1 cellular context compared by ENCODE assay signal in genomic region chr3:197456271-197457091, GRCh38.
A peak's percentile ranks its signal among the peaks of the same experiment; 100 is the strongest.
TF ChIP-seq lines count a peak whose summit lies in the region.

No MANE protein-coding gene starts in this region.

TF ChIP-seq in HepG2, 621 proteins besides CTCF, POLR2A, EP300 and RAD21 (continued from another document and continues in another):
- TF ChIP-seq ZNF414 (CRISPR knock-in tag; IDR thresholded peaks at IDR 0.05) (no peak; the same call in 1 of the 2 replicates), ZSCAN25 (CRISPR knock-in tag; IDR thresholded peaks at IDR 0.05) (no peak), ZNF547 (CRISPR knock-in tag; IDR thresholded peaks at IDR 0.05) (peak; percentile 28; the same call in 1 of the 2 replicates), ZSCAN29 (CRISPR knock-in tag; conservative IDR thresholded peaks at IDR 0.05) (no peak), ZNF501 (CRISPR knock-in tag; IDR thresholded peaks at IDR 0.05) (no peak), ZNF747 (CRISPR knock-in tag; IDR thresholded peaks at IDR 0.05; ENCODE audit: borderline replicate concordance) (no peak), ATF6 (CRISPR knock-in tag; conservative IDR thresholded peaks at IDR 0.05) (no peak), SP4 (CRISPR knock-in tag; IDR thresholded peaks at IDR 0.05) (no peak), FIP1L1 (IDR thresholded peaks at IDR 0.05; ENCODE audit: borderline replicate concordance, insufficient read depth, low read depth, low read length) (no peak), DR1 (CRISPR knock-in tag; IDR thresholded peaks at IDR 0.05) (no peak), ZNF275 (CRISPR knock-in tag; IDR thresholded peaks at IDR 0.05; ENCODE audit: borderline replicate concordance) (peak; percentile 32; the same call in 1 of the 2 replicates), ZNF710 (CRISPR knock-in tag; IDR thresholded peaks at IDR 0.05; ENCODE audit: borderline replicate concordance) (peak; percentile 65; the same call in 1 of the 2 replicates), ZNF335 (CRISPR knock-in tag; IDR thresholded peaks at IDR 0.05) (no peak), NFE2 (CRISPR knock-in tag; IDR thresholded peaks at IDR 0.05) (no peak), ZGPAT (CRISPR knock-in tag; IDR thresholded peaks at IDR 0.05) (peak; percentile 74), THAP9 (CRISPR knock-in tag; IDR thresholded peaks at IDR 0.05; ENCODE audit: borderline replicate concordance) (peak; percentile 41; the same call in 1 of the 2 replicates), BORCS8-MEF2B (CRISPR knock-in tag; IDR thresholded peaks at IDR 0.05) (no peak), HCFC1 (IDR thresholded peaks at IDR 0.05; ENCODE audit: low read depth, low read length) (no peak), DBP (CRISPR knock-in tag; IDR thresholded peaks at IDR 0.05; ENCODE audit: not compliant biosample characterization) (no peak), ZBTB43 (CRISPR knock-in tag; conservative IDR thresholded peaks at IDR 0.05) (no peak), ZFY (CRISPR knock-in tag; IDR thresholded peaks at IDR 0.05) (peak; percentile 70), YEATS2 (CRISPR knock-in tag; IDR thresholded peaks at IDR 0.05; ENCODE audit: borderline replicate concordance) (peak; percentile 72; the same call in 1 of the 2 replicates), ZNF878 (CRISPR knock-in tag; IDR thresholded peaks at IDR 0.05) (no peak), KLF16 (CRISPR knock-in tag; IDR thresholded peaks at IDR 0.05) (peak in 1 of 2 experiments; percentile 22; a peak in 1 of 4 replicates), ZNF230 (CRISPR knock-in tag; IDR thresholded peaks at IDR 0.05) (peak; percentile 45; the same call in 1 of the 2 replicates), NPAS2 (CRISPR knock-in tag; IDR thresholded peaks at IDR 0.05; ENCODE audit: borderline replicate concordance) (no peak), NFIC (IDR thresholded peaks at IDR 0.05; ENCODE audit: low read length) (no peak), TFAP4 (IDR thresholded peaks at IDR 0.05; ENCODE audit: borderline replicate concordance, low read depth) (no peak), ZBTB2 (CRISPR knock-in tag; IDR thresholded peaks at IDR 0.05; ENCODE audit: low read depth) (no peak), SMARCE1 (IDR thresholded peaks at IDR 0.05; ENCODE audit: borderline replicate concordance) (no peak), ZNF251 (CRISPR knock-in tag; IDR thresholded peaks at IDR 0.05) (no peak), KAT8 (CRISPR knock-in tag; IDR thresholded peaks at IDR 0.05) (peak; percentile 79), WIZ (CRISPR knock-in tag; IDR thresholded peaks at IDR 0.05) (no peak), HMGXB4 (CRISPR knock-in tag; IDR thresholded peaks at IDR 0.05; ENCODE audit: borderline replicate concordance in 1 of 2, low read depth in 1 of 2) (peak in 1 of 2 experiments; percentile 61; a peak in 2 of 4 replicates), ZNF567 (CRISPR knock-in tag; IDR thresholded peaks at IDR 0.05; ENCODE audit: borderline replicate concordance) (no peak), HNRNPL (IDR thresholded peaks at IDR 0.05; ENCODE audit: low read depth, low read length) (0 out of 2 replicates have a peak, but pooled peaks have one; percentile 27), RELA (CRISPR knock-in tag; IDR thresholded peaks at IDR 0.05) (no peak), ETV5 (CRISPR knock-in tag; IDR thresholded peaks at IDR 0.05; ENCODE audit: borderline replicate concordance) (peak; percentile 89), ZNF570 (CRISPR knock-in tag; IDR thresholded peaks at IDR 0.05; ENCODE audit: borderline replicate concordance) (no peak), DMAP1 (CRISPR knock-in tag; IDR thresholded peaks at IDR 0.05) (peak; percentile 80), E2F5 (CRISPR knock-in tag; conservative IDR thresholded peaks at IDR 0.05) (no peak), SNAPC5 (CRISPR knock-in tag; IDR thresholded peaks at IDR 0.05; ENCODE audit: borderline replicate concordance) (no peak), ATF1 (CRISPR knock-in tag; IDR thresholded peaks at IDR 0.05) (no peak), ATF7-NPFF (CRISPR knock-in tag; IDR thresholded peaks at IDR 0.05; ENCODE audit: low read depth) (no peak), SMARCC2 (IDR thresholded peaks at IDR 0.05) (no peak), CAMTA2 (CRISPR knock-in tag; IDR thresholded peaks at IDR 0.05; ENCODE audit: borderline replicate concordance) (peak; percentile 78; the same call in 1 of the 2 replicates), TBL1XR1 (IDR thresholded peaks at IDR 0.05; ENCODE audit: borderline replicate concordance, low read length, partially characterized antibody) (no peak), PHF8 (CRISPR knock-in tag; IDR thresholded peaks at IDR 0.05) (peak; percentile 63)
